In genomic region chr5:130805601-130806000, GRCh38 we compare ENCODE assay signal across 37 cellular contexts.
"Had no signal": no experiment of that assay in that cellular context is flagged by ENCODE, and none has a peak within 500 bp of the region (broad histone marks: within the 10 kb centered on the region; RNA-seq: fewer than 3 reads in every experiment).

No MANE protein-coding gene starts in this region.

- H3K4me1 ChIP-seq: ascending aorta had no signal

- H3K27ac ChIP-seq: ascending aorta, cardiac muscle cell, VCaP had no signal

- FAIRE-seq: bronchial epithelial cell, TTC549 had no signal

- H3K27me3 ChIP-seq: ascending aorta, cardiac muscle cell had no signal

- H3K4me3 Mint-ChIP-seq: activated B cell treated with CpG ODN at 0.5 μM for 24 hours; activated CD4-positive, alpha-beta memory T cell treated with anti-CD3 and anti-CD28 coated beads for 36 hours; activated CD4-positive, alpha-beta T cell treated with anti-CD3 and anti-CD28 coated beads, Interleukin-2, amount 10 ng/mL, durations not matched to agents 24 days and 14 days; activated CD8-positive, alpha-beta T cell treated with anti-CD3 and anti-CD28 coated beads for 36 hours; activated naive CD4-positive, alpha-beta T cell treated with anti-CD3 and anti-CD28 coated beads for 36 hours; activated naive CD8-positive, alpha-beta T cell treated with anti-CD3 and anti-CD28 coated beads for 36 hours; activated T-cell treated with anti-CD3 and anti-CD28 coated beads, Interleukin-2, amount 50 U/mL, for 4 hours; activated T-cell treated with anti-CD3 and anti-CD28 coated beads, Interleukin-2, amount 50 U/mL, for 72 hours; activated T-helper 1 cell treated with anti-CD3 and anti-CD28 coated beads, Interleukin-12 subunit alpha, Interleukin-12 subunit beta, Interleukin-2, Interleukin-4 antibody, amounts not matched to agents 30 ng/mL and 10 ng/mL and 1 ng/mL, durations not matched to agents 14 hours and 24 hours and 36 hours; activated T-helper 17 cell treated with anti-CD3 and anti-CD28 coated beads, Interleukin-2, amount 50 U/mL, for 72 hours; brain; central memory CD8-positive, alpha-beta T cell; T-cell; T-helper 17 cell; T-helper 2 cell treated with Interferon-gamma antibody and Interleukin-4, amounts not matched to agents 5 μg/mL and 100 μg/mL, for 36 hours had no signal

- H3K36me3 Mint-ChIP-seq: activated CD4-positive, alpha-beta memory T cell treated with anti-CD3 and anti-CD28 coated beads for 36 hours; activated naive CD4-positive, alpha-beta T cell treated with anti-CD3 and anti-CD28 coated beads, Interleukin-2, amount 50 U/mL, for 72 hours; activated naive CD8-positive, alpha-beta T cell treated with anti-CD3 and anti-CD28 coated beads for 36 hours; brain; T-cell had no signal

- H3K27ac Mint-ChIP-seq: activated B cell treated with CpG ODN at 0.5 μM for 24 hours; activated CD4-positive, alpha-beta memory T cell treated with anti-CD3 and anti-CD28 coated beads for 36 hours; activated CD4-positive, alpha-beta T cell treated with anti-CD3 and anti-CD28 coated beads, Interleukin-2, amount 10 ng/mL, durations not matched to agents 24 days and 14 days; activated CD8-positive, alpha-beta T cell treated with anti-CD3 and anti-CD28 coated beads for 36 hours; activated naive CD4-positive, alpha-beta T cell treated with anti-CD3 and anti-CD28 coated beads for 36 hours; activated naive CD4-positive, alpha-beta T cell treated with anti-CD3 and anti-CD28 coated beads, Interleukin-2, amount 50 U/mL, for 72 hours; activated naive CD8-positive, alpha-beta T cell treated with anti-CD3 and anti-CD28 coated beads for 36 hours; activated T-cell treated with anti-CD3 and anti-CD28 coated beads, Interleukin-2, amount 50 U/mL, for 72 hours; activated T-helper 1 cell treated with anti-CD3 and anti-CD28 coated beads, Interleukin-12 subunit alpha, Interleukin-12 subunit beta, Interleukin-2, Interleukin-4 antibody, amounts not matched to agents 30 ng/mL and 10 ng/mL and 1 ng/mL, durations not matched to agents 14 hours and 24 hours and 36 hours; activated T-helper 17 cell treated with anti-CD3 and anti-CD28 coated beads, Interleukin-2, amount 50 U/mL, for 72 hours; brain; T-cell; T-helper 17 cell; T-helper 2 cell treated with Interferon-gamma antibody and Interleukin-4, amounts not matched to agents 5 μg/mL and 100 μg/mL, for 36 hours had no signal

- H3K9me3 ChIP-seq: ascending aorta had no signal

- H3K4me1 Mint-ChIP-seq: activated B cell treated with CpG ODN at 0.5 μM for 24 hours; activated CD4-positive, alpha-beta T cell treated with anti-CD3 and anti-CD28 coated beads, Interleukin-2, amount 10 ng/mL, durations not matched to agents 24 days and 14 days; activated naive CD8-positive, alpha-beta T cell treated with anti-CD3 and anti-CD28 coated beads for 36 hours; activated T-helper 17 cell treated with anti-CD3 and anti-CD28 coated beads, Interleukin-2, amount 50 U/mL, for 72 hours; brain; central memory CD8-positive, alpha-beta T cell; T-cell; T-helper 17 cell had no signal

- H3K4me3 ChIP-seq: ascending aorta, cardiac muscle cell had no signal

- ATAC-seq: activated CD8-positive, alpha-beta T cell treated with anti-CD3 and anti-CD28 coated beads for 36 hours; activated naive CD4-positive, alpha-beta T cell treated with anti-CD3 and anti-CD28 coated beads, Interleukin-2, amount 50 U/mL, for 72 hours; activated T-cell treated with anti-CD3 and anti-CD28 coated beads, Interleukin-2, amount 50 U/mL, for 4 hours; activated T-cell treated with anti-CD3 and anti-CD28 coated beads, Interleukin-2, amount 50 U/mL, for 72 hours; activated T-helper 17 cell treated with anti-CD3 and anti-CD28 coated beads, Interleukin-2, amount 50 U/mL, for 72 hours; T-cell; T-helper 17 cell had no signal

- H3K27me3 Mint-ChIP-seq: activated B cell treated with CpG ODN at 0.5 μM for 24 hours, brain, T-helper 17 cell had no signal

- H3K36me3 ChIP-seq: ascending aorta, cardiac muscle cell had no signal

- H3K9me3 Mint-ChIP-seq: activated T-helper 1 cell treated with anti-CD3 and anti-CD28 coated beads, Interleukin-12 subunit alpha, Interleukin-12 subunit beta, Interleukin-2, Interleukin-4 antibody, amounts not matched to agents 30 ng/mL and 10 ng/mL and 1 ng/mL, durations not matched to agents 14 hours and 24 hours and 36 hours; T-helper 2 cell treated with Interferon-gamma antibody and Interleukin-4, amounts not matched to agents 5 μg/mL and 100 μg/mL, for 36 hours had no signal

- DNase-seq: activated B cell treated with CpG ODN at 0.5 μM for 24 hours; activated CD4-positive, alpha-beta memory T cell treated with anti-CD3 and anti-CD28 coated beads for 36 hours; activated CD4-positive, alpha-beta T cell treated with anti-CD3 and anti-CD28 coated beads for 4 hours; activated CD4-positive, alpha-beta T cell treated with anti-CD3 and anti-CD28 coated beads, Interleukin-2, amount 10 ng/mL, durations not matched to agents 24 days and 14 days; activated CD4-positive, alpha-beta T cell treated with anti-CD3 and anti-CD28 coated beads, Interleukin-2, amount 50 U/mL, for 1 hour; activated CD4-positive, alpha-beta T cell treated with anti-CD3 and anti-CD28 coated beads, Interleukin-2, amount 50 U/mL, for 4 hours; activated CD4-positive, CD25-positive, alpha-beta regulatory T cell treated with anti-CD3 and anti-CD28 coated beads, Interleukin-2, amount 50 U/mL, for 72 hours; activated CD8-positive, alpha-beta memory T cell treated with anti-CD3 and anti-CD28 coated beads, Interleukin-2, amount 50 U/mL, for 4 hours; activated CD8-positive, alpha-beta T cell treated with anti-CD3 and anti-CD28 coated beads for 36 hours; activated effector memory CD4-positive, alpha-beta T cell treated with anti-CD3 and anti-CD28 coated beads, Interleukin-2, amount 50 U/mL, for 16 hours; activated gamma-delta T cell treated with Interleukin-2 at 50 U/mL for 16 hours; activated naive CD4-positive, alpha-beta T cell; activated naive CD4-positive, alpha-beta T cell treated with anti-CD3 and anti-CD28 coated beads for 36 hours; activated naive CD4-positive, alpha-beta T cell treated with anti-CD3 and anti-CD28 coated beads, Interleukin-2, amount 50 U/mL, for 16 hours; activated naive CD8-positive, alpha-beta T cell treated with anti-CD3 and anti-CD28 coated beads for 36 hours; activated T-cell treated with anti-CD3 and anti-CD28 coated beads for 4 hours; activated T-cell treated with anti-CD3 and anti-CD28 coated beads, Interleukin-2, amount 50 U/mL, for 1 hour; activated T-cell treated with anti-CD3 and anti-CD28 coated beads, Interleukin-2, amount 50 U/mL, for 4 hours; activated T-cell treated with anti-CD3 and anti-CD28 coated beads, Interleukin-2, amount 50 U/mL, for 72 hours; amygdala; anterior cingulate cortex; caudate nucleus; cerebellar nuclear complex; T-cell; T-helper 17 cell; T-helper 9 cell had no signal
